ENCODE assay signal across 13 cellular contexts in genomic region chr6:108873971-108874370, GRCh38. TPM values are rescaled to one million over a fixed set of nuclear protein-coding genes. Genes with fewer than 3 reads are reported as not detected.
DNase-seq lines count a peak whose midpoint lies in the region; ATAC-seq and TF ChIP-seq lines count a peak whose summit lies in the region.
"Had no signal": no experiment of that assay in that cellular context is flagged by ENCODE, and none has a peak within 500 bp of the region (broad histone marks: within the 10 kb centered on the region; RNA-seq: fewer than 3 reads in every experiment).

No MANE protein-coding gene starts in this region.

- peak overlapping the region in 11 of 12 donors; percentile 31 to 93 (median 75) for H3K27ac ChIP-seq in heart left ventricle
- H3K27ac ChIP-seq in uterus: peak overlapping the region; percentile 73 to 84
- H3K27ac ChIP-seq: BLaER1, RWPE1 had no signal

- TF ChIP-seq CTCF in heart left ventricle (IDR thresholded peaks at IDR 0.05) (no peak), uterus (IDR thresholded peaks at IDR 0.05) (no peak)

- DNase-seq in heart left ventricle (no peak), cardiac septum (ENCODE audit: low spot score) (no peak), uterus (no peak), SHP77 treated with DMSO at 0.1 percent for 48 hours (lab: John Stamatoyannopoulos, UW) (no peak)
- DNase-seq in activated naive CD8-positive, alpha-beta T cell treated with anti-CD3 and anti-CD28 coated beads, Interleukin-2, amount 10 ng/mL, durations not matched to agents 7 days and 5 days: no peak
- no peak for DNase-seq in naive thymus-derived CD8-positive, alpha-beta T cell
- DNase-seq in stimulated activated naive CD4-positive, alpha-beta T cell (lab: John Stamatoyannopoulos, UW): no peak
- DNase-seq: hippocampal formation, NCI-H510A treated with DMSO at 0.1 percent for 48 hours had no signal

- peak overlapping the region in 1 of 12 donors; percentile 18 for H3K4me3 ChIP-seq in heart left ventricle
- H3K4me3 ChIP-seq in uterus: no peak overlapping the region
- H3K4me3 ChIP-seq: BLaER1 had no signal

- peaks cover 49% of the 10 kb centered on the region for H3K4me1 Mint-ChIP-seq in activated naive CD8-positive, alpha-beta T cell treated with anti-CD3 and anti-CD28 coated beads, Interleukin-2, amount 10 ng/mL, durations not matched to agents 7 days and 5 days
- peaks cover 15 to 50% (median 36%) of the 10 kb centered on the region in 4 donors for H3K4me1 Mint-ChIP-seq in naive thymus-derived CD8-positive, alpha-beta T cell

- H3K27ac Mint-ChIP-seq in activated naive CD8-positive, alpha-beta T cell treated with anti-CD3 and anti-CD28 coated beads, Interleukin-2, amount 10 ng/mL, durations not matched to agents 7 days and 5 days: peak overlapping the region; percentile 97
- H3K27ac Mint-ChIP-seq in naive thymus-derived CD8-positive, alpha-beta T cell: peak overlapping the region in 6 of 10 donors; percentile 48 to 81 (median 64)

- H3K9me3 Mint-ChIP-seq in activated naive CD8-positive, alpha-beta T cell treated with anti-CD3 and anti-CD28 coated beads, Interleukin-2, amount 10 ng/mL, durations not matched to agents 7 days and 5 days: peaks cover 3% of the 10 kb centered on the region
- H3K9me3 Mint-ChIP-seq in naive thymus-derived CD8-positive, alpha-beta T cell: no peaks in the 10 kb centered on the region

- intact Hi-C loops in heart left ventricle (cut with DNase I): no loop called here
- intact Hi-C loops in cardiac septum (cut with DNase I): no loop called here
- intact Hi-C loops in uterus (cut with DNase I; ENCODE audit: low total_unique reads): no loop called here

- H3K4me1 ChIP-seq in heart left ventricle: peaks cover 0 to 69% (median 50%) of the 10 kb centered on the region in 12 donors
- H3K4me1 ChIP-seq in uterus: no peaks in the 10 kb centered on the region

- peaks cover 0 to 13% (median 0%) of the 10 kb centered on the region in 9 donors for H3K36me3 ChIP-seq in heart left ventricle
- no peaks in the 10 kb centered on the region for H3K36me3 ChIP-seq in uterus

- ATAC-seq in heart left ventricle (peak in 2 of 4 donors; percentile 21 to 30), HG03196 (IDR thresholded peaks at IDR 0.05; ENCODE audit: unreplicated experiment) (no peak)
- peak; percentile 3 for ATAC-seq in activated naive CD8-positive, alpha-beta T cell treated with anti-CD3 and anti-CD28 coated beads, Interleukin-2, amount 10 ng/mL, durations not matched to agents 7 days and 5 days (ENCODE audit: low read depth)
- no peak for ATAC-seq in naive thymus-derived CD8-positive, alpha-beta T cell
- ATAC-seq: HCT116 had no signal

- peak overlapping the region; percentile 70 for H3K4me3 Mint-ChIP-seq in activated naive CD8-positive, alpha-beta T cell treated with anti-CD3 and anti-CD28 coated beads, Interleukin-2, amount 10 ng/mL, durations not matched to agents 7 days and 5 days
- H3K4me3 Mint-ChIP-seq in naive thymus-derived CD8-positive, alpha-beta T cell: peak overlapping the region in 4 of 10 donors; percentile 2 to 61 (median 50)

- POLR2A ChIA-PET in activated naive CD8-positive, alpha-beta T cell treated with anti-CD3 and anti-CD28 coated beads, Interleukin-2, amount 10 ng/mL, durations not matched to agents 7 days and 5 days (lab: Charles Lee): interaction anchor here (0.7 to 1.3 kb wide), 3 partner anchors 8 to 26 kb away, joined by 3 to 5 read pairs (median 4); partner anchors contain the start of gene ARMC2
- POLR2A ChIA-PET in naive thymus-derived CD8-positive, alpha-beta T cell (lab: Charles Lee): no interaction called here

- peaks cover 55% of the 10 kb centered on the region for H3K36me3 Mint-ChIP-seq in activated naive CD8-positive, alpha-beta T cell treated with anti-CD3 and anti-CD28 coated beads, Interleukin-2, amount 10 ng/mL, durations not matched to agents 7 days and 5 days
- H3K36me3 Mint-ChIP-seq in naive thymus-derived CD8-positive, alpha-beta T cell: peaks cover 23 to 41% (median 36%) of the 10 kb centered on the region in 3 donors

- TF ChIP-seq POLR2A in heart left ventricle (IDR thresholded peaks at IDR 0.05) (no peak), uterus (IDR thresholded peaks at IDR 0.05) (no peak)

- H3K27me3 ChIP-seq in heart left ventricle: no peaks in the 10 kb centered on the region
- H3K27me3 ChIP-seq in uterus: no peaks in the 10 kb centered on the region
- H3K27me3 ChIP-seq: BLaER1 had no signal

- no peaks in the 10 kb centered on the region for H3K27me3 Mint-ChIP-seq in activated naive CD8-positive, alpha-beta T cell treated with anti-CD3 and anti-CD28 coated beads, Interleukin-2, amount 10 ng/mL, durations not matched to agents 7 days and 5 days
- H3K27me3 Mint-ChIP-seq in naive thymus-derived CD8-positive, alpha-beta T cell: no peaks in the 10 kb centered on the region

- 70 to 83% (median 78%) methylated on average over 6 of the region's 6 CpGs for WGBS in heart left ventricle, 4 donors

- H3K9me3 ChIP-seq in heart left ventricle: no peaks in the 10 kb centered on the region
- H3K9me3 ChIP-seq in uterus: no peaks in the 10 kb centered on the region
- H3K9me3 ChIP-seq: BLaER1 had no signal

RNA-seq across cellular contexts. Expression of gene ARMC2, which starts 25.7 kb away (rescaled TPM):
- total RNA-seq in heart left ventricle: 10 to 100 TPM in 5 of 9 donors, 1 to 10 TPM in 4; 5.7 to 18.0 (median 10.2) TPM
- polyA plus RNA-seq in heart left ventricle: 1 to 10 TPM; 3.1 to 4.9 TPM
- total RNA-seq in cardiac septum: 11.0 TPM
- total RNA-seq in activated naive CD8-positive, alpha-beta T cell treated with anti-CD3 and anti-CD28 coated beads, Interleukin-2, amount 10 ng/mL, durations not matched to agents 7 days and 5 days: 10 to 100 TPM; 12.2 to 15.3 TPM
- total RNA-seq in naive thymus-derived CD8-positive, alpha-beta T cell: 1 to 10 TPM; 7.6 to 9.4 TPM
- 1 to 10 TPM; 2.4 to 4.9 (median 2.8) TPM for polyA plus RNA-seq in naive thymus-derived CD8-positive, alpha-beta T cell
- 10 to 100 TPM in 1 of 4 donors, 1 to 10 TPM in 2, not detected in 1; 5.1 to 15.1 (median 9.1) TPM for total RNA-seq in uterus
